ENCODE assay signal across 10 cellular contexts in genomic region chr2:134367915-134368911, GRCh38.
DNase-seq lines count a peak whose midpoint lies in the region; ATAC-seq and TF ChIP-seq lines count a peak whose summit lies in the region.
"Had no signal": no experiment of that assay in that cellular context is flagged by ENCODE, and none has a peak within 500 bp of the region (broad histone marks: within the 10 kb centered on the region; RNA-seq: fewer than 3 reads in every experiment).

No MANE protein-coding gene starts in this region.

- H3K9me3 Mint-ChIP-seq in effector memory CD8-positive, alpha-beta T cell = no peaks in the 10 kb centered on the region
- H3K9me3 Mint-ChIP-seq: H9 had no signal

- H3K36me3 ChIP-seq in OCI-LY7 (ENCODE audit: insufficient read depth, low read length) (peaks cover 64% of the 10 kb centered on the region), smooth muscle cell (ENCODE audit: low read depth) (no peaks in the 10 kb centered on the region)

- no peak overlapping the region for H3K9ac ChIP-seq in smooth muscle cell (ENCODE audit: low read depth)

- no peak overlapping the region for H2AFZ ChIP-seq in OCI-LY7 (ENCODE audit: low read length)
- H2AFZ ChIP-seq in smooth muscle cell (ENCODE audit: low read depth) = no peak overlapping the region

- intact Hi-C loops in OCI-LY7 (cut with micrococcal nuclease; ENCODE audit: unreplicated experiment) = loop anchor here (5.0 kb wide), 1 partner anchor 116 kb away; the partner anchor contains the start of gene MGAT5

- peak overlapping the region; percentile 50 for H3K4me2 ChIP-seq in OCI-LY7 (ENCODE audit: low read length)
- peak overlapping the region; percentile 53 for H3K4me2 ChIP-seq in smooth muscle cell

- no TSS peak for BruUV-seq in OCI-LY7 (replicated peaks; lab: Mats Ljungman, UMichigan)

- ATAC-seq in effector memory CD8-positive, alpha-beta T cell (replicated peaks) = no peak
- ATAC-seq in HG02973 (IDR thresholded peaks at IDR 0.05; ENCODE audit: unreplicated experiment) = no peak
- ATAC-seq in GM18867 (IDR thresholded peaks at IDR 0.05; ENCODE audit: unreplicated experiment) = no peak

- H3K27me3 Mint-ChIP-seq in effector memory CD8-positive, alpha-beta T cell = no peaks in the 10 kb centered on the region

- H3K4me3 ChIP-seq in OCI-LY7 (ENCODE audit: low read depth, low read length, poor library complexity, severe bottlenecking) = no peak overlapping the region
- no peak overlapping the region for H3K4me3 ChIP-seq in smooth muscle cell
- H3K4me3 ChIP-seq: testis had no signal

- CTCF ChIA-PET in OCI-LY7 (lab: Charles Lee; ENCODE audit: unreplicated experiment) = no interaction called here

- peaks cover 29% of the 10 kb centered on the region for H3K4me1 ChIP-seq in OCI-LY7 (ENCODE audit: insufficient read depth, low read length, poor library complexity, severe bottlenecking)
- peaks cover 5% of the 10 kb centered on the region for H3K4me1 ChIP-seq in smooth muscle cell (ENCODE audit: low read depth)

- DNase-seq in NCI-H748 (lab: John Stamatoyannopoulos, UW; ENCODE audit: unreplicated experiment) (peak; percentile 4), NCI-H748 treated with DMSO at 0.1 percent for 48 hours (lab: John Stamatoyannopoulos, UW) (no peak), OCI-LY7 (ENCODE audit: low spot score) (peak; percentile 24), smooth muscle cell (lab: John Stamatoyannopoulos, UW; ENCODE audit: unreplicated experiment) (no peak), anterior cingulate cortex (lab: John Stamatoyannopoulos, UW) (no peak)
- no peak for DNase-seq in effector memory CD8-positive, alpha-beta T cell
- DNase-seq: H9, testis had no signal

- H3K9me3 ChIP-seq in OCI-LY7 (ENCODE audit: low read length) = no peaks in the 10 kb centered on the region
- H3K9me3 ChIP-seq in smooth muscle cell (replicated peaks; ENCODE audit: low read depth) = no peaks in the 10 kb centered on the region
- H3K9me3 ChIP-seq: testis had no signal

- no peaks in the 10 kb centered on the region for H3K9me2 ChIP-seq in OCI-LY7 (ENCODE audit: insufficient read depth, low read length)

- peaks cover 19 to 30% of the 10 kb centered on the region in 2 donors for H3K4me1 Mint-ChIP-seq in effector memory CD8-positive, alpha-beta T cell (ENCODE audit: low read depth in 2 of 2)

- no peaks in the 10 kb centered on the region for H3K27me3 ChIP-seq in smooth muscle cell (ENCODE audit: low read depth)
- H3K27me3 ChIP-seq: testis had no signal

- H4K20me1 ChIP-seq in OCI-LY7 (ENCODE audit: insufficient read depth, low read length) = no peaks in the 10 kb centered on the region
- no peaks in the 10 kb centered on the region for H4K20me1 ChIP-seq in smooth muscle cell (ENCODE audit: low read depth)

- peak overlapping the region; percentile 37 for H3K27ac ChIP-seq in OCI-LY7 (ENCODE audit: low read depth, low read length, poor library complexity, severe bottlenecking)
- H3K27ac ChIP-seq in smooth muscle cell (ENCODE audit: low read depth) = peak overlapping the region; percentile 22
- H3K27ac ChIP-seq: testis had no signal

- 33% methylated on average over 7 of the region's 7 CpGs for WGBS in smooth muscle cell (ENCODE audit: low lambda C conversion rate)

- POLR2A ChIA-PET in OCI-LY7 (lab: Charles Lee) = interaction anchor here (0.7 to 1.3 kb wide), 4 partner anchors 9 to 45 kb away, joined by 3 to 5 read pairs (median 4); no protein-coding TSS in a partner anchor

- peaks cover 16% of the 10 kb centered on the region for H3F3A ChIP-seq in smooth muscle cell (ENCODE audit: low read depth)

- H3K79me2 ChIP-seq in OCI-LY7 (ENCODE audit: insufficient read depth, low read depth, low read length) (no peaks in the 10 kb centered on the region), smooth muscle cell (ENCODE audit: low read depth) (no peaks in the 10 kb centered on the region)

- H3K36me3 Mint-ChIP-seq in effector memory CD8-positive, alpha-beta T cell (ENCODE audit: insufficient read depth) = peaks cover 18% of the 10 kb centered on the region

- H3K27ac Mint-ChIP-seq in effector memory CD8-positive, alpha-beta T cell = peak overlapping the region; percentile 1 to 20
- H3K27ac Mint-ChIP-seq: H9 had no signal

- H3K4me3 Mint-ChIP-seq in effector memory CD8-positive, alpha-beta T cell = no peak overlapping the region
- H3K4me3 Mint-ChIP-seq: H9 had no signal

- TF ChIP-seq CTCF in OCI-LY7 (conservative IDR thresholded peaks at IDR 0.05; ENCODE audit: low read length) (no peak), smooth muscle cell (IDR thresholded peaks at IDR 0.05; ENCODE audit: borderline replicate concordance, insufficient read depth, poor library complexity, severe bottlenecking) (no peak)

Comparison
In these comparisons a context has a peak if more than half of its experiments do, and no peak if none do; other contexts are left out.
1. DNase-seq: peak in NCI-H748 (single experiment) and OCI-LY7 (single experiment); none in NCI-H748 treated with DMSO at 0.1 percent for 48 hours (single experiment), effector memory CD8-positive, alpha-beta T cell (0 of 3), smooth muscle cell (single experiment) and anterior cingulate cortex (0 of 58).